12 cellular contexts compared by ENCODE assay signal in genomic region chr3:195195321-195196209, GRCh38.
DNase-seq lines count a peak whose midpoint lies in the region; ATAC-seq and TF ChIP-seq lines count a peak whose summit lies in the region.
"Had no signal": no experiment of that assay in that cellular context is flagged by ENCODE, and none has a peak within 500 bp of the region (broad histone marks: within the 10 kb centered on the region; RNA-seq: fewer than 3 reads in every experiment).

No MANE protein-coding gene starts in this region.

- intact Hi-C loops in heart right ventricle (cut with DNase I), result loop anchor here in 1 of 10 donors (5.0 kb wide), 1 partner anchor 42 kb away; no protein-coding TSS in a partner anchor
- intact Hi-C loops in prostate gland (cut with DNase I), result no loop called here

- TF ChIP-seq CTCF in heart right ventricle (IDR thresholded peaks at IDR 0.05) (no peak), foreskin keratinocyte (conservative IDR thresholded peaks at IDR 0.05) (no peak), prostate gland (IDR thresholded peaks at IDR 0.05) (no peak)

- H3K27ac ChIP-seq in heart right ventricle (no peak overlapping the region), substantia nigra (ENCODE audit: low read depth, low read length, poor library complexity, severe bottlenecking) (peak overlapping the region; percentile 80), foreskin keratinocyte (no peak overlapping the region), prostate gland (no peak overlapping the region)
- H3K27ac ChIP-seq: C4-2B, ovary, Peyer's patch had no signal

- in situ Hi-C loops in SK-MEL-5 (cut with HindIII; ENCODE audit: low pct_unique_long_range_greater_than_20kb, low sequenced_read_pairs), result no loop called here

- H3K4me3 ChIP-seq in heart right ventricle (no peak overlapping the region), prostate gland (no peak overlapping the region)
- H3K4me3 ChIP-seq: ovary, Peyer's patch had no signal

- H3K9me3 ChIP-seq in heart right ventricle (peaks cover 0 to 25% (median 9%) of the 10 kb centered on the region in 11 donors), prostate gland (no peaks in the 10 kb centered on the region)
- H3K9me3 ChIP-seq: Peyer's patch had no signal

- H3K36me3 ChIP-seq in heart right ventricle, result no peaks in the 10 kb centered on the region
- no peaks in the 10 kb centered on the region for H3K36me3 ChIP-seq in prostate gland
- H3K36me3 ChIP-seq: ovary, Peyer's patch had no signal

- H3K4me1 ChIP-seq in heart right ventricle (peaks cover 0 to 35% (median 11%) of the 10 kb centered on the region in 9 donors), foreskin keratinocyte (peaks cover 12% of the 10 kb centered on the region), prostate gland (replicated peaks) (no peaks in the 10 kb centered on the region)
- H3K4me1 ChIP-seq: Peyer's patch had no signal

- DNase-seq in activated CD8-positive, alpha-beta memory T cell treated with anti-CD3 and anti-CD28 coated beads for 24 hours, result peak; percentile 51
- no peak for DNase-seq in activated CD8-positive, alpha-beta memory T cell treated with anti-CD3 and anti-CD28 coated beads, Interleukin-2, amount 50 U/mL, for 4 hours
- DNase-seq in SK-MEL-5 (ENCODE audit: low read depth, low spot score), result peak; percentile 99
- no peak for DNase-seq in heart right ventricle
- DNase-seq in substantia nigra (lab: John Stamatoyannopoulos, UW), result peak; percentile 17 to 91 (median 62)
- DNase-seq in foreskin keratinocyte, result no peak
- no peak for DNase-seq in prostate gland (ENCODE audit: low spot score)
- DNase-seq: activated T-cell treated with anti-CD3 and anti-CD28 coated beads for 4 hours had no signal

- H3K27me3 ChIP-seq in heart right ventricle (no peaks in the 10 kb centered on the region), foreskin keratinocyte (no peaks in the 10 kb centered on the region), prostate gland (replicated peaks; ENCODE audit: insufficient read depth) (no peaks in the 10 kb centered on the region)
- H3K27me3 ChIP-seq: ovary, Peyer's patch had no signal

- no peak for TF ChIP-seq POLR2A in prostate gland (IDR thresholded peaks at IDR 0.05)

- WGBS in heart right ventricle, 2 donors, result 83 to 85% methylated on average over 17 of the region's 17 CpGs
- 78% methylated on average over 17 of the region's 17 CpGs for WGBS in prostate gland

- ATAC-seq in heart right ventricle, result peak in 7 of 8 donors; percentile 22 to 46 (median 24)
- no peak for ATAC-seq in HG03571 (IDR thresholded peaks at IDR 0.05; ENCODE audit: unreplicated experiment)
- no peak for ATAC-seq in foreskin keratinocyte

Comparison
In these comparisons a context has a peak if more than half of its experiments do, and no peak if none do; other contexts are left out.
1. DNase-seq: peak in activated CD8-positive, alpha-beta memory T cell treated with anti-CD3 and anti-CD28 coated beads for 24 hours (single experiment), SK-MEL-5 (single experiment) and substantia nigra (49 of 49); none in activated CD8-positive, alpha-beta memory T cell treated with anti-CD3 and anti-CD28 coated beads, Interleukin-2, amount 50 U/mL, for 4 hours (single experiment), heart right ventricle (0 of 2), foreskin keratinocyte (0 of 2) and prostate gland (single experiment).
2. ATAC-seq: peak in heart right ventricle (7 of 8); none in HG03571 (single experiment) and foreskin keratinocyte (single experiment).